28 cellular contexts compared by ENCODE assay signal in genomic region chr2:186697536-186697935, GRCh38. TPM values are rescaled to one million over a fixed set of nuclear protein-coding genes. Genes with fewer than 3 reads are reported as not detected.
DNase-seq lines count a peak whose midpoint lies in the region; ATAC-seq and TF ChIP-seq lines count a peak whose summit lies in the region.
"Had no signal": no experiment of that assay in that cellular context is flagged by ENCODE, and none has a peak within 500 bp of the region (broad histone marks: within the 10 kb centered on the region; RNA-seq: fewer than 3 reads in every experiment).

No MANE protein-coding gene starts in this region.

- H3K79me2 ChIP-seq in osteoblast (ENCODE audit: insufficient read depth, low read length) = peaks cover 54% of the 10 kb centered on the region

- no peaks in the 10 kb centered on the region for H3K27me3 ChIP-seq in osteoblast (ENCODE audit: insufficient read depth, low read length)
- H3K27me3 ChIP-seq: adrenal gland, breast epithelium, uterus had no signal

- ATAC-seq in GM21723 (IDR thresholded peaks at IDR 0.05; ENCODE audit: unreplicated experiment) = no peak
- ATAC-seq: activated CD8-positive, alpha-beta memory T cell treated with anti-CD3 and anti-CD28 coated beads, Interleukin-2, amount 10 ng/mL, durations not matched to agents 7 days and 5 days; activated T-cell treated with anti-CD3 and anti-CD28 coated beads, Interleukin-2, amount 50 U/mL, for 72 hours; effector memory CD8-positive, alpha-beta T cell; esophagus mucosa; naive thymus-derived CD8-positive, alpha-beta T cell had no signal

- peak; percentile 66 for DNase-seq in HCEC 1CT
- DNase-seq in RKO (ENCODE audit: low spot score) = peak; percentile 86
- peak; percentile 60 for DNase-seq in epithelial cell of esophagus (ENCODE audit: low read depth)
- peak; percentile 63 for DNase-seq in osteoblast (ENCODE audit: insufficient read length, low spot score, missing footprints)
- no peak for DNase-seq in NCI-H82 treated with DMSO at 0.1 percent for 48 hours (lab: John Stamatoyannopoulos, UW; ENCODE audit: unreplicated experiment)
- no peak for DNase-seq in NCI-H1105 (lab: John Stamatoyannopoulos, UW)
- DNase-seq in activated CD4-positive, alpha-beta T cell treated with anti-CD3 and anti-CD28 coated beads for 4 hours = no peak
- DNase-seq: activated CD4-positive, alpha-beta T cell treated with anti-CD3 and anti-CD28 coated beads, Interleukin-2, amount 50 U/mL, for 1 hour; activated CD8-positive, alpha-beta memory T cell treated with anti-CD3 and anti-CD28 coated beads, Interleukin-2, amount 10 ng/mL, durations not matched to agents 7 days and 5 days; activated naive CD4-positive, alpha-beta T cell treated with Interleukin-2 at 50 U/mL for 16 hours; activated T-cell treated with anti-CD3 and anti-CD28 coated beads, Interleukin-2, amount 50 U/mL, for 72 hours; adrenal gland; DMS79 treated with DMSO at 0.1 percent for 48 hours; effector memory CD8-positive, alpha-beta T cell; GOT3; islet precursor cell; naive thymus-derived CD8-positive, alpha-beta T cell; NCI-H146; NCI-H2107; PC-9; SIG-M5; SW 1271; T-helper 9 cell; uterus had no signal

- H4K20me1 ChIP-seq in osteoblast (ENCODE audit: insufficient read depth, low read length) = peaks cover 3% of the 10 kb centered on the region

- TF ChIP-seq CTCF in epithelial cell of esophagus (IDR thresholded peaks at IDR 0.05; ENCODE audit: insufficient read depth, low read depth, low read length, missing control alignments) (no peak), osteoblast (IDR thresholded peaks at IDR 0.05; ENCODE audit: extremely low read depth, low read depth, low read length) (no peak)

- no peak overlapping the region for H3K4me2 ChIP-seq in osteoblast (ENCODE audit: insufficient read depth, low read length)
- H3K4me2 ChIP-seq: PC-9 had no signal

- no peaks in the 10 kb centered on the region for H3K36me3 ChIP-seq in osteoblast (ENCODE audit: insufficient read depth, low read length)
- H3K36me3 ChIP-seq: adrenal gland, breast epithelium, uterus had no signal

- no peaks in the 10 kb centered on the region for H3K9me3 ChIP-seq in osteoblast (ENCODE audit: low read depth, low read length)
- H3K9me3 ChIP-seq: adrenal gland, breast epithelium, uterus had no signal

- H3K4me3 ChIP-seq in epithelial cell of esophagus (ENCODE audit: low read length) (no peak overlapping the region), osteoblast (ENCODE audit: insufficient read depth, low read length) (no peak overlapping the region)
- H3K4me3 ChIP-seq: adrenal gland, breast epithelium, PC-9, skin epidermis, uterus had no signal

- peaks cover 18% of the 10 kb centered on the region for H3K4me1 ChIP-seq in osteoblast (ENCODE audit: insufficient read depth, low read length)
- H3K4me1 ChIP-seq: breast epithelium, uterus had no signal

- H3K27ac ChIP-seq in osteoblast (ENCODE audit: low read depth, low read length) = peak overlapping the region; percentile 58
- H3K27ac ChIP-seq: adrenal gland, breast epithelium, PC-9, skin epidermis, uterus had no signal

- H2AFZ ChIP-seq in osteoblast (ENCODE audit: low read length) = no peak overlapping the region
- H2AFZ ChIP-seq: PC-9 had no signal

RNA-seq across cellular contexts. Expression of gene FAM171B, which starts 3.7 kb away (rescaled TPM):
- 40.5 and 46.9 TPM in 2 replicates for total RNA-seq in osteoblast

Comparison
In these comparisons a context has a peak if more than half of its experiments do, and no peak if none do; other contexts are left out.
1. DNase-seq: peak in HCEC 1CT (single experiment), RKO (single experiment), epithelial cell of esophagus (single experiment) and osteoblast (single experiment); none in NCI-H82 treated with DMSO at 0.1 percent for 48 hours (single experiment), NCI-H1105 (single experiment) and activated CD4-positive, alpha-beta T cell treated with anti-CD3 and anti-CD28 coated beads for 4 hours (0 of 2).